Comparison of ENCODE assay signal across 1 cellular context in the genomic region with DNA sequence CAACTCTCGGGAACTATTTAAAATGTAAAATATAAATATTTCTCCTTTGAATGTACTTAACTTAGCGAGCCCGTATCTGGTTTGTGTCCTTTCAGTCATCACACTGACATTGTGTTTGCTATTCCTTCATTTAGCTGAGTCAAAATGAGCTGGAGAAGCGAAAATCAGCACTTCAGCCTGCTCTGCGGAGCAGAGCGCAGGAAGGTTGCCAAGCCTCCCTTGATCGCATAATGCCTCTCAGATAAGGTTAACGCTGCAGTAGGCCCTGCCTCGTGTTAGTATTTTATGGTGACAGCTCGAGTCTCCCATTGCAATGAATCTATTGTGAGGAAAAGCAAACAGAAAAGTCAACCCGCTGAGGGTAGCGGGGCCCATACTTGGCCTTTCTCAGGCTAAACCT.
TF ChIP-seq lines count a peak whose summit lies in the region.

No MANE protein-coding gene starts in this region.

TF ChIP-seq in IMR-90, 13 proteins besides CTCF, POLR2A, EP300 and RAD21:
- TF ChIP-seq CHD1 (IDR thresholded peaks at IDR 0.05; ENCODE audit: low read depth, low read length) (no peak), BHLHE40 (IDR thresholded peaks at IDR 0.05; ENCODE audit: low read depth, low read length) (no peak), MAZ (IDR thresholded peaks at IDR 0.05; ENCODE audit: borderline replicate concordance, low read depth, low read length) (no peak), RFX5 (IDR thresholded peaks at IDR 0.05; ENCODE audit: low read depth, low read length) (no peak), FOS (IDR thresholded peaks at IDR 0.05; ENCODE audit: low read depth, low read length) (no peak), MXI1 (IDR thresholded peaks at IDR 0.05; ENCODE audit: borderline replicate concordance, low read depth, low read length) (no peak), MAFK (IDR thresholded peaks at IDR 0.05; ENCODE audit: low read depth, low read length) (no peak), CEBPB (IDR thresholded peaks at IDR 0.05; ENCODE audit: low read depth, low read length) (no peak; the same call in 1 of the 2 replicates), NFE2L2 (IDR thresholded peaks at IDR 0.05; ENCODE audit: low read depth, low read length) (no peak), RCOR1 (IDR thresholded peaks at IDR 0.05; ENCODE audit: insufficient replicate concordance, low read length) (no peak), SMC3 (IDR thresholded peaks at IDR 0.05; ENCODE audit: low read depth, low read length) (no peak)
- TF ChIP-seq, protein P1, sequence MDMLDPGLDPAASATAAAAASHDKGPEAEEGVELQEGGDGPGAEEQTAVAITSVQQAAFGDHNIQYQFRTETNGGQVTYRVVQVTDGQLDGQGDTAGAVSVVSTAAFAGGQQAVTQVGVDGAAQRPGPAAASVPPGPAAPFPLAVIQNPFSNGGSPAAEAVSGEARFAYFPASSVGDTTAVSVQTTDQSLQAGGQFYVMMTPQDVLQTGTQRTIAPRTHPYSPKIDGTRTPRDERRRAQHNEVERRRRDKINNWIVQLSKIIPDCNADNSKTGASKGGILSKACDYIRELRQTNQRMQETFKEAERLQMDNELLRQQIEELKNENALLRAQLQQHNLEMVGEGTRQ (IDR thresholded peaks at IDR 0.05; ENCODE audit: low read depth, low read length), result no peak
- TF ChIP-seq, protein P2, sequence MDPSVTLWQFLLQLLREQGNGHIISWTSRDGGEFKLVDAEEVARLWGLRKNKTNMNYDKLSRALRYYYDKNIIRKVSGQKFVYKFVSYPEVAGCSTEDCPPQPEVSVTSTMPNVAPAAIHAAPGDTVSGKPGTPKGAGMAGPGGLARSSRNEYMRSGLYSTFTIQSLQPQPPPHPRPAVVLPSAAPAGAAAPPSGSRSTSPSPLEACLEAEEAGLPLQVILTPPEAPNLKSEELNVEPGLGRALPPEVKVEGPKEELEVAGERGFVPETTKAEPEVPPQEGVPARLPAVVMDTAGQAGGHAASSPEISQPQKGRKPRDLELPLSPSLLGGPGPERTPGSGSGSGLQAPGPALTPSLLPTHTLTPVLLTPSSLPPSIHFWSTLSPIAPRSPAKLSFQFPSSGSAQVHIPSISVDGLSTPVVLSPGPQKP (IDR thresholded peaks at IDR 0.05; ENCODE audit: borderline replicate concordance, low read depth, low read length), result no peak
